In genomic region chr1:37501661-37502060, GRCh38 we compare ENCODE assay signal across 27 cellular contexts. TPM values are rescaled to one million over a fixed set of nuclear protein-coding genes. Genes with fewer than 3 reads are reported as not detected.
"Had no signal": no experiment of that assay in that cellular context is flagged by ENCODE, and none has a peak within 500 bp of the region (broad histone marks: within the 10 kb centered on the region; RNA-seq: fewer than 3 reads in every experiment).

No MANE protein-coding gene starts in this region.

- DNase-seq: activated CD4-positive, alpha-beta T cell treated with anti-CD3 and anti-CD28 coated beads for 36 hours; activated CD4-positive, alpha-beta T cell treated with anti-CD3 and anti-CD28 coated beads, Interleukin-2, amount 50 U/mL, for 1 hour; activated CD8-positive, alpha-beta memory T cell treated with anti-CD3 and anti-CD28 coated beads, Interleukin-2, amount 50 U/mL, for 4 hours; activated CD8-positive, alpha-beta T cell treated with anti-CD3 and anti-CD28 coated beads for 36 hours; activated gamma-delta T cell; activated naive CD4-positive, alpha-beta T cell treated with anti-CD3 and anti-CD28 coated beads for 36 hours; activated naive CD8-positive, alpha-beta T cell treated with anti-CD3 and anti-CD28 coated beads, Interleukin-2, amount 10 ng/mL, durations not matched to agents 7 days and 5 days; adrenal gland; anterior cingulate cortex; MV-4-11; NCI-H1092 treated with DMSO at 0.1 percent for 48 hours; NCI-H1417 treated with DMSO at 0.1 percent for 48 hours; NCI-H1694; NCI-H2029; NCI-H2107; NCI-H2171 treated with DMSO at 0.1 percent for 48 hours; NCI-H226; NCI-H526; RPMI8226; T-cell; WERI-Rb-1 had no signal

- H3K27me3 Mint-ChIP-seq: activated CD4-positive, alpha-beta T cell treated with anti-CD3 and anti-CD28 coated beads for 36 hours; activated CD8-positive, alpha-beta T cell treated with anti-CD3 and anti-CD28 coated beads for 36 hours; activated naive CD8-positive, alpha-beta T cell treated with anti-CD3 and anti-CD28 coated beads, Interleukin-2, amount 10 ng/mL, durations not matched to agents 7 days and 5 days; T-cell had no signal

- ATAC-seq: activated CD4-positive, alpha-beta T cell treated with anti-CD3 and anti-CD28 coated beads for 36 hours; activated CD8-positive, alpha-beta T cell treated with anti-CD3 and anti-CD28 coated beads for 36 hours; Panc1; Right ventricle myocardium inferior; T-cell had no signal

- H3K9me3 Mint-ChIP-seq: activated CD8-positive, alpha-beta T cell treated with anti-CD3 and anti-CD28 coated beads for 36 hours; activated naive CD4-positive, alpha-beta T cell treated with anti-CD3 and anti-CD28 coated beads for 36 hours; activated naive CD8-positive, alpha-beta T cell treated with anti-CD3 and anti-CD28 coated beads, Interleukin-2, amount 10 ng/mL, durations not matched to agents 7 days and 5 days; activated T-helper 1 cell treated with anti-CD3 and anti-CD28 coated beads, Interleukin-12 subunit alpha, Interleukin-12 subunit beta, Interleukin-2, Interleukin-4 antibody, amounts not matched to agents 30 ng/mL and 10 ng/mL and 1 ng/mL, durations not matched to agents 14 hours and 24 hours and 36 hours; T-cell had no signal

- H3K27ac Mint-ChIP-seq: activated CD8-positive, alpha-beta T cell treated with anti-CD3 and anti-CD28 coated beads for 36 hours; activated naive CD4-positive, alpha-beta T cell treated with anti-CD3 and anti-CD28 coated beads for 36 hours; activated naive CD8-positive, alpha-beta T cell treated with anti-CD3 and anti-CD28 coated beads, Interleukin-2, amount 10 ng/mL, durations not matched to agents 7 days and 5 days; activated T-helper 1 cell treated with anti-CD3 and anti-CD28 coated beads, Interleukin-12 subunit alpha, Interleukin-12 subunit beta, Interleukin-2, Interleukin-4 antibody, amounts not matched to agents 30 ng/mL and 10 ng/mL and 1 ng/mL, durations not matched to agents 14 hours and 24 hours and 36 hours had no signal

- H3K4me3 Mint-ChIP-seq: activated CD4-positive, alpha-beta T cell treated with anti-CD3 and anti-CD28 coated beads for 36 hours; activated CD8-positive, alpha-beta T cell treated with anti-CD3 and anti-CD28 coated beads for 36 hours; activated naive CD4-positive, alpha-beta T cell treated with anti-CD3 and anti-CD28 coated beads for 36 hours; activated naive CD8-positive, alpha-beta T cell treated with anti-CD3 and anti-CD28 coated beads, Interleukin-2, amount 10 ng/mL, durations not matched to agents 7 days and 5 days; activated T-helper 1 cell treated with anti-CD3 and anti-CD28 coated beads, Interleukin-12 subunit alpha, Interleukin-12 subunit beta, Interleukin-2, Interleukin-4 antibody, amounts not matched to agents 30 ng/mL and 10 ng/mL and 1 ng/mL, durations not matched to agents 14 hours and 24 hours and 36 hours; T-cell had no signal

RNA-seq across cellular contexts. Expression of gene DNALI1, which starts 55.1 kb away (rescaled TPM):
- total RNA-seq: activated CD8-positive, alpha-beta T cell treated with anti-CD3 and anti-CD28 coated beads for 36 hours; activated naive CD4-positive, alpha-beta T cell treated with anti-CD3 and anti-CD28 coated beads for 36 hours; activated T-helper 1 cell treated with anti-CD3 and anti-CD28 coated beads, Interleukin-12 subunit alpha, Interleukin-12 subunit beta, Interleukin-2, Interleukin-4 antibody, amounts not matched to agents 30 ng/mL and 10 ng/mL and 1 ng/mL, durations not matched to agents 14 hours and 24 hours and 36 hours; MCF 10A; NCI-H460; OCI-LY7 had no signal
